2 cellular contexts compared by ENCODE assay signal in genomic region chr2:55130849-55131248, GRCh38.
TF ChIP-seq lines count a peak whose summit lies in the region.

No MANE protein-coding gene starts in this region.

TF ChIP-seq in HEK293, 187 proteins besides CTCF, POLR2A, EP300 and RAD21 (continued from another document):
- peak; percentile 79 for TF ChIP-seq PRDM10 (tag by site-specific recombination; IDR thresholded peaks at IDR 0.05)

TF ChIP-seq in K562, 482 proteins besides CTCF, POLR2A, EP300 and RAD21 (continued from another document):
- TF ChIP-seq PRDM10 (IDR thresholded peaks at IDR 0.05; ENCODE audit: partially characterized antibody): peak; percentile 77
- TF ChIP-seq GABPB2 (CRISPR knock-in tag; conservative IDR thresholded peaks at IDR 0.05): no peak
TF ChIP-seq in K562: peak in this region for 1.
